In genomic region chr2:126776701-126777619, GRCh38 we compare ENCODE assay signal across 8 cellular contexts.
DNase-seq lines count a peak whose midpoint lies in the region; ATAC-seq and TF ChIP-seq lines count a peak whose summit lies in the region.

No MANE protein-coding gene starts in this region.

- peaks cover 3% of the 10 kb centered on the region in 2 donors for H3K27me3 ChIP-seq in duodenal mucosa (ENCODE audit: control insufficient read depth in 1 of 2, insufficient read depth in 2 of 2, low read length in 2 of 2)
- H3K27me3 ChIP-seq in right lobe of liver = no peaks in the 10 kb centered on the region

- intact Hi-C loops in right lobe of liver (cut with DNase I) = loop anchor here in 1 of 2 donors (10.0 kb wide), 2 partner anchors 252 to 1032 kb away; no protein-coding TSS in a partner anchor

- peak overlapping the region; percentile 44 to 63 for H3K9ac ChIP-seq in duodenal mucosa (ENCODE audit: low read depth in 1 of 2, low read length in 2 of 2)

- TF ChIP-seq POLR2A in right lobe of liver (IDR thresholded peaks at IDR 0.05) = no peak

- 0% methylated on average over 37 of the region's 66 CpGs for whole genome bisulfite sequencing in right lobe of liver (ENCODE audit: insufficient coverage, low coverage, low lambda C conversion rate, missing lambda C conversion rate)

- DNase-seq in AG08396 (ENCODE audit: low spot score) (peak; percentile 90), NCI-H345 (lab: John Stamatoyannopoulos, UW) (peak; percentile 54), right lobe of liver (peak; percentile 78 to 87 (median 86))
- peak; percentile 83 to 86 for DNase-seq in activated CD4-positive, alpha-beta T cell treated with anti-CD3 and anti-CD28 coated beads, Interleukin-2, amount 50 U/mL, for 48 hours
- DNase-seq in stimulated activated CD4-positive, alpha-beta T cell treated with anti-CD3 and anti-CD28 coated beads, Interleukin-4, amount 100 ng/mL, for 1 hour = peak; percentile 82

- H3K9me3 ChIP-seq in duodenal mucosa (ENCODE audit: control insufficient read depth in 1 of 2, low read length in 2 of 2) = no peaks in the 10 kb centered on the region
- no peaks in the 10 kb centered on the region for H3K9me3 ChIP-seq in right lobe of liver

- peak; percentile 88 for ATAC-seq in GM18520 (IDR thresholded peaks at IDR 0.05; ENCODE audit: unreplicated experiment)
- peak; percentile 81 for ATAC-seq in HG03066 (IDR thresholded peaks at IDR 0.05; ENCODE audit: low read depth, unreplicated experiment)
- ATAC-seq in right lobe of liver = peak; percentile 91 to 96 (median 92)

- H3K36me3 ChIP-seq in duodenal mucosa (ENCODE audit: control insufficient read depth in 1 of 2, insufficient read depth in 2 of 2, low read length in 2 of 2) (no peaks in the 10 kb centered on the region), right lobe of liver (no peaks in the 10 kb centered on the region)

- H3K4me1 ChIP-seq in duodenal mucosa (ENCODE audit: control insufficient read depth in 1 of 2, insufficient read depth in 2 of 2, low read length in 2 of 2) (peaks cover 3 to 7% of the 10 kb centered on the region in 2 donors), right lobe of liver (no peaks in the 10 kb centered on the region)

- TF ChIP-seq CTCF in right lobe of liver (IDR thresholded peaks at IDR 0.05) = peak; percentile 90 to 95 (median 92)

- H3K27ac ChIP-seq in duodenal mucosa (ENCODE audit: low read depth, low read length) (no peak overlapping the region), right lobe of liver (peak overlapping the region; percentile 36 to 57 (median 40))

- H3K4me3 ChIP-seq in duodenal mucosa (ENCODE audit: low read depth in 1 of 2, low read length in 2 of 2) = peak overlapping the region; percentile 70 to 82
- peak overlapping the region; percentile 48 to 58 (median 57) for H3K4me3 ChIP-seq in right lobe of liver
